16 cellular contexts compared by ENCODE assay signal in genomic region chr21:34992736-34993135, GRCh38. TPM values are rescaled to one million over a fixed set of nuclear protein-coding genes. Genes with fewer than 3 reads are reported as not detected.
A peak's percentile ranks its signal among the peaks of the same experiment; 100 is the strongest.
DNase-seq lines count a peak whose midpoint lies in the region; ATAC-seq, FAIRE-seq and TF ChIP-seq lines count a peak whose summit lies in the region.
"Had no signal": no experiment of that assay in that cellular context is flagged by ENCODE, and none has a peak within 500 bp of the region (broad histone marks: within the 10 kb centered on the region; RNA-seq: fewer than 3 reads in every experiment).

No MANE protein-coding gene starts in this region.

- H3K27me3 ChIP-seq in tibial nerve = no peaks in the 10 kb centered on the region
- H3K27me3 ChIP-seq: sigmoid colon had no signal

- no peak for DNase-seq in activated T-cell treated with anti-CD3 and anti-CD28 coated beads, Interleukin-2, amount 50 U/mL, for 24 hours
- DNase-seq in activated T-cell treated with anti-CD3 and anti-CD28 coated beads for 4 hours (no peak), MCF 10A (ENCODE audit: unreplicated experiment) (peak; percentile 67), kidney (no peak), tibial nerve (ENCODE audit: low spot score in 2 of 2) (peak; percentile 23 to 50), GM03348 (ENCODE audit: low spot score) (no peak)
- DNase-seq in stimulated activated CD4-positive, alpha-beta T cell treated with anti-CD3 and anti-CD28 coated beads, Interleukin-1b, Interleukin-23, amount 100 ng/mL, for 48 hours = no peak
- DNase-seq: 8988T; activated T-cell treated with anti-CD3 and anti-CD28 coated beads, Interleukin-2, amount 50 U/mL, for 1 hour; glutamatergic neuron; NCI-H1436 treated with DMSO at 0.1 percent for 48 hours; NCI-H510A; sigmoid colon had no signal

- TF ChIP-seq POLR2A in tibial nerve (IDR thresholded peaks at IDR 0.05) = no peak

- H3K9me3 ChIP-seq in kidney (ENCODE audit: control insufficient read depth in 1 of 2, low read length in 2 of 2) (no peaks in the 10 kb centered on the region), tibial nerve (no peaks in the 10 kb centered on the region)
- H3K9me3 ChIP-seq: sigmoid colon had no signal

- 67 to 91% methylated on average over 11 of the region's 11 CpGs for whole genome bisulfite sequencing in tibial nerve, 2 donors

- BruUV-seq in MCF 10A (replicated peaks; lab: Mats Ljungman, UMichigan) = no TSS peak

- H3K4me3 Mint-ChIP-seq in activated T-cell treated with anti-CD3 and anti-CD28 coated beads, Interleukin-2, amount 50 U/mL, for 24 hours = no peak overlapping the region
- no peak overlapping the region for H3K4me3 Mint-ChIP-seq in MCF 10A (ENCODE audit: unreplicated experiment)
- H3K4me3 Mint-ChIP-seq: IgD-negative memory B cell; natural killer cell treated with Interleukin-12 subunit alpha and Interleukin-12 subunit beta and Interleukin-15 and Interleukin-18, amount 100 ng/mL, for 72 hours had no signal

- peak overlapping the region; percentile 35 to 69 for H3K27ac ChIP-seq in kidney (ENCODE audit: low read depth in 2 of 2, low read length in 2 of 2)
- H3K27ac ChIP-seq in tibial nerve = peak overlapping the region in 1 of 4 donors; percentile 29

- H3K27ac Mint-ChIP-seq in activated T-cell treated with anti-CD3 and anti-CD28 coated beads, Interleukin-2, amount 50 U/mL, for 24 hours = peak overlapping the region; percentile 23
- H3K27ac Mint-ChIP-seq in MCF 10A (ENCODE audit: low read depth, unreplicated experiment) = no peak overlapping the region
- H3K27ac Mint-ChIP-seq: IgD-negative memory B cell had no signal

- H3K36me3 ChIP-seq in kidney (ENCODE audit: control insufficient read depth in 1 of 2, insufficient read depth in 2 of 2, low read length in 2 of 2) = no peaks in the 10 kb centered on the region
- no peaks in the 10 kb centered on the region for H3K36me3 ChIP-seq in tibial nerve
- H3K36me3 ChIP-seq: sigmoid colon had no signal

- FAIRE-seq in kidney (lab: Jason Lieb, UNC) = no peak

- H3K36me3 Mint-ChIP-seq in activated T-cell treated with anti-CD3 and anti-CD28 coated beads, Interleukin-2, amount 50 U/mL, for 24 hours (ENCODE audit: low read depth) = peaks cover 10% of the 10 kb centered on the region
- peaks cover 6% of the 10 kb centered on the region for H3K36me3 Mint-ChIP-seq in MCF 10A (ENCODE audit: insufficient read depth, unreplicated experiment)
- H3K36me3 Mint-ChIP-seq: natural killer cell treated with Interleukin-12 subunit alpha and Interleukin-12 subunit beta and Interleukin-15 and Interleukin-18, amount 100 ng/mL, for 72 hours had no signal

- intact Hi-C loops in MCF 10A (cut with micrococcal nuclease) (no loop called here), kidney (cut with DNase I) (no loop called here)

- H3K4me1 ChIP-seq in kidney (ENCODE audit: control insufficient read depth in 1 of 2, insufficient read depth in 1 of 2, low read depth in 1 of 2, low read length in 2 of 2) (peaks cover 4% of the 10 kb centered on the region in 2 donors), tibial nerve (peaks cover 0 to 19% (median 0%) of the 10 kb centered on the region in 4 donors)

- H3K4me3 ChIP-seq in kidney (ENCODE audit: low read length in 2 of 2) (no peak overlapping the region), tibial nerve (no peak overlapping the region)
- H3K4me3 ChIP-seq: sigmoid colon had no signal

- TF ChIP-seq CTCF in MCF 10A (IDR thresholded peaks at IDR 0.05; ENCODE audit: unreplicated experiment) = no peak
- TF ChIP-seq CTCF in kidney (IDR thresholded peaks at IDR 0.05; ENCODE audit: borderline replicate concordance, extremely low read depth, insufficient read depth) = no peak
- TF ChIP-seq CTCF in tibial nerve (IDR thresholded peaks at IDR 0.05) = no peak

- peaks cover 79% of the 10 kb centered on the region for H3K4me1 Mint-ChIP-seq in activated T-cell treated with anti-CD3 and anti-CD28 coated beads, Interleukin-2, amount 50 U/mL, for 24 hours (ENCODE audit: low read depth)
- no peaks in the 10 kb centered on the region for H3K4me1 Mint-ChIP-seq in MCF 10A (ENCODE audit: insufficient read depth, unreplicated experiment)

- peak in 1 of 2 donors; percentile 25 for TF ChIP-seq EP300 in tibial nerve (IDR thresholded peaks at IDR 0.05)

- no peaks in the 10 kb centered on the region for H3K27me3 Mint-ChIP-seq in activated T-cell treated with anti-CD3 and anti-CD28 coated beads, Interleukin-2, amount 50 U/mL, for 24 hours
- no peaks in the 10 kb centered on the region for H3K27me3 Mint-ChIP-seq in MCF 10A (ENCODE audit: insufficient read depth, unreplicated experiment)
- H3K27me3 Mint-ChIP-seq: natural killer cell treated with Interleukin-12 subunit alpha and Interleukin-12 subunit beta and Interleukin-15 and Interleukin-18, amount 100 ng/mL, for 72 hours had no signal

- H3K9me3 Mint-ChIP-seq in activated T-cell treated with anti-CD3 and anti-CD28 coated beads, Interleukin-2, amount 50 U/mL, for 24 hours = no peaks in the 10 kb centered on the region
- no peaks in the 10 kb centered on the region for H3K9me3 Mint-ChIP-seq in MCF 10A (ENCODE audit: unreplicated experiment)
- H3K9me3 Mint-ChIP-seq: natural killer cell treated with Interleukin-12 subunit alpha and Interleukin-12 subunit beta and Interleukin-15 and Interleukin-18, amount 100 ng/mL, for 72 hours had no signal

- ATAC-seq in GM18907 (IDR thresholded peaks at IDR 0.05; ENCODE audit: unreplicated experiment) = no peak
- ATAC-seq: natural killer cell treated with Interleukin-12 subunit alpha and Interleukin-12 subunit beta and Interleukin-15 and Interleukin-18, amount 100 ng/mL, for 72 hours had no signal

- CTCF ChIA-PET in MCF 10A (lab: Yijun Ruan, JAX) = interaction anchor here (0.5 kb wide), 1 partner anchor 131 kb away, joined by 3 read pairs; no protein-coding TSS in a partner anchor

- POLR2A ChIA-PET in MCF 10A (lab: Yijun Ruan, JAX) = interaction anchor here (0.9 kb wide), 1 partner anchor 10 kb away, joined by 4 read pairs; no protein-coding TSS in a partner anchor

- H3K9ac ChIP-seq in kidney (ENCODE audit: low read length in 2 of 2) = no peak overlapping the region

RNA-seq across cellular contexts. Expression of gene RUNX1, which starts 56.4 kb away (rescaled TPM):
- 86.2 and 102 TPM in 2 replicates for total RNA-seq in MCF 10A (2022)
- 58.0 TPM for total RNA-seq in kidney
- 1.3 TPM for polyA plus RNA-seq in kidney (ENCODE audit: insufficient read depth, low read depth, low replicate concordance)
- 10 to 100 TPM; 23.6 to 36.9 (median 26.3) TPM for total RNA-seq in tibial nerve

Comparison
In these comparisons a context has a peak if more than half of its experiments do, and no peak if none do; other contexts are left out.
1. DNase-seq: peak in MCF 10A (single experiment) and tibial nerve (2 of 2); none in activated T-cell treated with anti-CD3 and anti-CD28 coated beads, Interleukin-2, amount 50 U/mL, for 24 hours (single experiment), activated T-cell treated with anti-CD3 and anti-CD28 coated beads for 4 hours (single experiment), kidney (single experiment), GM03348 (single experiment) and stimulated activated CD4-positive, alpha-beta T cell treated with anti-CD3 and anti-CD28 coated beads, Interleukin-1b, Interleukin-23, amount 100 ng/mL, for 48 hours (single experiment).